In genomic region chr1:14599173-14599754, GRCh38 we compare ENCODE assay signal across 10 cellular contexts. TPM values are rescaled to one million over a fixed set of nuclear protein-coding genes. Genes with fewer than 3 reads are reported as not detected.
DNase-seq lines count a peak whose midpoint lies in the region; ATAC-seq, FAIRE-seq and TF ChIP-seq lines count a peak whose summit lies in the region.
"Had no signal": no experiment of that assay in that cellular context is flagged by ENCODE, and none has a peak within 500 bp of the region (broad histone marks: within the 10 kb centered on the region; RNA-seq: fewer than 3 reads in every experiment).

No MANE protein-coding gene starts in this region.

- peak overlapping the region; percentile 73 for H3K4me2 ChIP-seq in A549

- H3K9me3 Mint-ChIP-seq in CD4-positive, alpha-beta memory T cell, result peaks cover 0 to 2% (median 0%) of the 10 kb centered on the region in 8 donors
- H3K9me3 Mint-ChIP-seq: activated T-cell treated with anti-CD3 and anti-CD28 coated beads, Interleukin-2, amount 50 U/mL, for 4 hours had no signal

- peaks cover 0 to 5% (median 0%) of the 10 kb centered on the region in 4 donors for H3K4me1 Mint-ChIP-seq in CD4-positive, alpha-beta memory T cell

- DNase-seq in A549 (ENCODE audit: low read depth in 1 of 2, low spot score in 1 of 2) (no peak), HAP-1 (ENCODE audit: low spot score in 2 of 2) (peak in 1 of 2 experiments; percentile 51), midbrain (lab: John Stamatoyannopoulos, UW) (peak; percentile 13), LoVo (ENCODE audit: low spot score) (no peak), NCI-H187 treated with DMSO at 0.1 percent for 48 hours (lab: John Stamatoyannopoulos, UW) (no peak)
- DNase-seq in CD4-positive, alpha-beta memory T cell, result no peak
- DNase-seq: activated T-cell treated with anti-CD3 and anti-CD28 coated beads, Interleukin-2, amount 50 U/mL, for 4 hours had no signal

- H3K36me3 ChIP-seq in HAP-1 (replicated peaks), result no peaks in the 10 kb centered on the region
- no peaks in the 10 kb centered on the region for H3K36me3 ChIP-seq in ectodermal cell (ENCODE audit: control insufficient read depth, insufficient read depth, low read length)
- no peaks in the 10 kb centered on the region for H3K36me3 ChIP-seq in CD4-positive, alpha-beta memory T cell (ENCODE audit: insufficient read depth, low read length)
- H3K36me3 ChIP-seq: ovary had no signal

- ATAC-seq in A549, result peak; percentile 31 to 51; a peak in 4 of 6 replicates
- ATAC-seq in GM21737 (IDR thresholded peaks at IDR 0.05; ENCODE audit: unreplicated experiment), result no peak

- no peak overlapping the region for H3K27ac Mint-ChIP-seq in CD4-positive, alpha-beta memory T cell

- H3K4me3 Mint-ChIP-seq in CD4-positive, alpha-beta memory T cell, result peak overlapping the region in 1 of 8 donors; percentile 31
- H3K4me3 Mint-ChIP-seq: activated T-cell treated with anti-CD3 and anti-CD28 coated beads, Interleukin-2, amount 50 U/mL, for 4 hours had no signal

- WGBS in A549 (ENCODE audit: missing lambda C conversion rate), result 5% methylated on average over 15 of the region's 45 CpGs
- WGBS in ectodermal cell, 2 experiments, result 0 to 1% methylated on average over 45 of the region's 45 CpGs

- no peak for TF ChIP-seq EP300 in A549 (IDR thresholded peaks at IDR 0.05)

- H3K4me1 ChIP-seq in A549 (no peaks in the 10 kb centered on the region), HAP-1 (peaks cover 24% of the 10 kb centered on the region), ectodermal cell (ENCODE audit: control insufficient read depth, insufficient read depth, low read length) (peaks cover 36% of the 10 kb centered on the region)
- H3K4me1 ChIP-seq in CD4-positive, alpha-beta memory T cell (ENCODE audit: insufficient read depth, low read length), result no peaks in the 10 kb centered on the region

- POLR2A ChIA-PET in A549 (lab: Yijun Ruan, JAX), result no interaction called here
- POLR2A ChIA-PET in CD4-positive, alpha-beta memory T cell (lab: Charles Lee; ENCODE audit: partially characterized antibody), result no interaction called here

- intact Hi-C loops in CD4-positive, alpha-beta memory T cell (cut with micrococcal nuclease), result no loop called here

- no peak for TF ChIP-seq CTCF in A549 (IDR thresholded peaks at IDR 0.05)

- TF ChIP-seq RAD21 in A549 (conservative IDR thresholded peaks at IDR 0.05 in 1 of 2, IDR thresholded peaks at IDR 0.05 in 1 of 2), result no peak

- in situ Hi-C loops in HAP-1 (cut with MboI; ENCODE audit: low sequenced_read_pairs), result loop anchor here (25.0 kb wide), 1 partner anchor 438 kb away; no protein-coding TSS in a partner anchor

- H3K27me3 Mint-ChIP-seq in CD4-positive, alpha-beta memory T cell, result peaks cover 35 to 47% of the 10 kb centered on the region in 2 donors

- H3K4me3 ChIP-seq in A549 (peak overlapping the region; percentile 35), HAP-1 (peak overlapping the region; percentile 53), ectodermal cell (ENCODE audit: insufficient read depth, low read depth, low read length) (peak overlapping the region; percentile 74)
- no peak overlapping the region for H3K4me3 ChIP-seq in CD4-positive, alpha-beta memory T cell (ENCODE audit: low read length in 2 of 2)

- no peak for TF ChIP-seq POLR2A in A549 (IDR thresholded peaks at IDR 0.05; ENCODE audit: low read length)

- CTCF ChIA-PET in A549 (lab: Yijun Ruan, JAX), result interaction anchor here (1.0 to 1.3 kb wide), 3 partner anchors 44 to 447 kb away, joined by 3 read pairs; no protein-coding TSS in a partner anchor
- CTCF ChIA-PET in CD4-positive, alpha-beta memory T cell (lab: Charles Lee; ENCODE audit: partially characterized antibody), result no interaction called here

- no peaks in the 10 kb centered on the region for H3K36me3 Mint-ChIP-seq in CD4-positive, alpha-beta memory T cell

- H3K9me3 ChIP-seq in A549 (no peaks in the 10 kb centered on the region), HAP-1 (no peaks in the 10 kb centered on the region), ectodermal cell (ENCODE audit: control insufficient read depth, low read length) (no peaks in the 10 kb centered on the region)
- no peaks in the 10 kb centered on the region for H3K9me3 ChIP-seq in CD4-positive, alpha-beta memory T cell (ENCODE audit: control insufficient read depth in 1 of 2, low read length in 2 of 2)
- H3K9me3 ChIP-seq: ovary had no signal

- H3K27me3 ChIP-seq in HAP-1 (ENCODE audit: low read depth) (no peaks in the 10 kb centered on the region), ectodermal cell (ENCODE audit: control insufficient read depth, insufficient read depth, low read length, poor library complexity, severe bottlenecking) (no peaks in the 10 kb centered on the region)
- H3K27me3 ChIP-seq in CD4-positive, alpha-beta memory T cell (ENCODE audit: insufficient read depth, low read length), result peaks cover 17% of the 10 kb centered on the region
- H3K27me3 ChIP-seq: ovary had no signal

- no peak for FAIRE-seq in A549 (lab: Jason Lieb, UNC)

- H3K27ac ChIP-seq in A549, result no peak overlapping the region
- H3K27ac ChIP-seq in ectodermal cell (ENCODE audit: insufficient read depth, low read depth, low read length, poor library complexity, severe bottlenecking), result peak overlapping the region; percentile 94
- no peak overlapping the region for H3K27ac ChIP-seq in CD4-positive, alpha-beta memory T cell (ENCODE audit: low read depth, low read length)
- H3K27ac ChIP-seq: ovary had no signal

TF ChIP-seq in A549, 52 proteins besides CTCF, POLR2A, EP300 and RAD21 (continues in another document):
- TF ChIP-seq NFE2L2 (conservative IDR thresholded peaks at IDR 0.05; ENCODE audit: low read length) (no peak), ZFP36 (IDR thresholded peaks at IDR 0.05; ENCODE audit: borderline replicate concordance, partially characterized antibody) (no peak), HOXB5 (CRISPR knock-in tag; IDR thresholded peaks at IDR 0.05) (no peak), ZSCAN20 (CRISPR knock-in tag; IDR thresholded peaks at IDR 0.05) (no peak), GATA3 (IDR thresholded peaks at IDR 0.05; ENCODE audit: borderline replicate concordance) (no peak), REST (IDR thresholded peaks at IDR 0.05) (no peak), EHF (CRISPR knock-in tag; IDR thresholded peaks at IDR 0.05) (no peak), HMGXB4 (CRISPR knock-in tag; IDR thresholded peaks at IDR 0.05; ENCODE audit: borderline replicate concordance) (no peak), HOXA7 (CRISPR knock-in tag; IDR thresholded peaks at IDR 0.05) (no peak), MAFK (IDR thresholded peaks at IDR 0.05; ENCODE audit: partially characterized antibody) (no peak), RNF2 (IDR thresholded peaks at IDR 0.05; ENCODE audit: borderline replicate concordance, low read depth) (no peak), FOXS1 (CRISPR knock-in tag; IDR thresholded peaks at IDR 0.05) (no peak), RARB (CRISPR knock-in tag; IDR thresholded peaks at IDR 0.05) (no peak), ZNF302 (CRISPR knock-in tag; IDR thresholded peaks at IDR 0.05) (no peak), CBX2 (IDR thresholded peaks at IDR 0.05; ENCODE audit: borderline replicate concordance, low read depth) (no peak)

RNA-seq across cellular contexts. Expression of gene KAZN, which starts 0.8 kb away (rescaled TPM):
- polyA plus RNA-seq in A549 (2011; rRNA removed) (1.3 and 1.5 TPM in 2 replicates), A549 (2017; fragmentation: RNase III; extraction: RNeasy Plus Mini Kit Qiagen cat#74134 plus additional on column Dnase treatment) (1.6 to 2.3 TPM (median 1.9 TPM) in 3 replicates)
- polyA plus RNA-seq in A549 (2012; cell fraction: cytosol; rRNA removed), result 1.2 and 1.5 TPM in 2 replicates
- polyA plus RNA-seq in A549 (2012; cell fraction: nucleus; rRNA removed), result 1.5 and 1.9 TPM in 2 replicates
- polyA minus RNA-seq in A549 (2011; rRNA and poly(A)+ RNA removed), result 0.68 and 1.2 TPM in 2 replicates
- 16.8 TPM for polyA plus RNA-seq in ectodermal cell (2013, experiment 1 of 4)
- 14.1 TPM for polyA plus RNA-seq in ectodermal cell (2013, experiment 2 of 4)
- 12.3 TPM for polyA plus RNA-seq in ectodermal cell (2013, experiment 3 of 4)
- polyA plus RNA-seq in ectodermal cell (2013, experiment 4 of 4), result 14.8 TPM
- total RNA-seq in CD4-positive, alpha-beta memory T cell, result under 1 TPM in 1 of 2 experiments, not detected in 1; 0.47 TPM
- polyA plus RNA-seq in CD4-positive, alpha-beta memory T cell, result under 1 TPM in 1 of 2 donors, not detected in 1; 0.08 TPM

Comparison
In these comparisons a context has a peak if more than half of its experiments do, and no peak if none do; other contexts are left out.
1. H3K4me3 ChIP-seq: peak in A549 (single experiment), HAP-1 (single experiment) and ectodermal cell (single experiment); none in CD4-positive, alpha-beta memory T cell (0 of 2).